In genomic region chr6:144063744-144064401, GRCh38 we compare ENCODE assay signal across 8 cellular contexts. TPM values are rescaled to one million over a fixed set of nuclear protein-coding genes. Genes with fewer than 3 reads are reported as not detected.
DNase-seq lines count a peak whose midpoint lies in the region; ATAC-seq, FAIRE-seq and TF ChIP-seq lines count a peak whose summit lies in the region.

No MANE protein-coding gene starts in this region.

- no peaks in the 10 kb centered on the region for H3K9me3 Mint-ChIP-seq in MCF 10A (ENCODE audit: unreplicated experiment)

- H3K4me2 ChIP-seq in keratinocyte (ENCODE audit: control insufficient read depth, extremely low read depth, insufficient read depth, low read depth, low read length) = peak overlapping the region; percentile 86

- ATAC-seq in HG02840 (IDR thresholded peaks at IDR 0.05; ENCODE audit: low FRiP score, unreplicated experiment) = peak; percentile 74

- peak overlapping the region; percentile 62 for H2AFZ ChIP-seq in keratinocyte (ENCODE audit: control insufficient read depth, low read length)

- POLR2A ChIA-PET in MCF 10A (lab: Yijun Ruan, JAX) = interaction anchor here (0.6 to 1.3 kb wide), 5 partner anchors 9 to 947 kb away, joined by 3 to 5 read pairs (median 3); partner anchors contain the start of genes PLAGL1 and SF3B5

- intact Hi-C loops in MCF 10A (cut with micrococcal nuclease) = no loop called here

- H3K27ac ChIP-seq in keratinocyte (ENCODE audit: control insufficient read depth, insufficient read depth, low read length) = no peak overlapping the region

- DNase-seq in NCI-H1694 (lab: John Stamatoyannopoulos, UW) (peak; percentile 2), NCI-H1694 treated with DMSO at 0.1 percent for 48 hours (lab: John Stamatoyannopoulos, UW) (no peak), NCI-H1417 treated with DMSO at 0.1 percent for 48 hours (lab: John Stamatoyannopoulos, UW) (peak; percentile 47), UCSD-AML1 (lab: John Stamatoyannopoulos, UW; ENCODE audit: unreplicated experiment) (peak; percentile 87), MCF 10A (ENCODE audit: unreplicated experiment) (peak; percentile 42), keratinocyte (ENCODE audit: low read depth, low spot score) (no peak)
- peak; percentile 74 to 84 for DNase-seq in stimulated activated CD4-positive, alpha-beta T cell treated with anti-CD3 and anti-CD28 coated beads, Interleukin-15, amount 100 ng/mL, for 48 hours (ENCODE audit: low read depth in 2 of 2)

- H3K36me3 ChIP-seq in keratinocyte (ENCODE audit: control insufficient read depth in 2 of 2, extremely low read depth in 1 of 2, insufficient read depth in 2 of 2, low read length in 2 of 2) = no peaks in the 10 kb centered on the region

- H3K4me1 Mint-ChIP-seq in MCF 10A (ENCODE audit: insufficient read depth, unreplicated experiment) = no peaks in the 10 kb centered on the region

- peaks cover 45% of the 10 kb centered on the region for H3K27me3 ChIP-seq in keratinocyte (ENCODE audit: control insufficient read depth, extremely low read depth, insufficient read depth, low read length)

- no peak for FAIRE-seq in keratinocyte (lab: Jason Lieb, UNC)

- H4K20me1 ChIP-seq in keratinocyte (ENCODE audit: control insufficient read depth, extremely low read depth, insufficient read depth, low read length) = no peaks in the 10 kb centered on the region

- no peaks in the 10 kb centered on the region for H3K36me3 Mint-ChIP-seq in MCF 10A (ENCODE audit: insufficient read depth, unreplicated experiment)

- H3K9ac ChIP-seq in keratinocyte (ENCODE audit: control insufficient read depth, extremely low read depth, insufficient read depth, low read length) = peak overlapping the region; percentile 22

- peaks cover 37% of the 10 kb centered on the region for H3K27me3 Mint-ChIP-seq in MCF 10A (ENCODE audit: insufficient read depth, unreplicated experiment)

- peaks cover 8% of the 10 kb centered on the region for H3K4me1 ChIP-seq in keratinocyte (ENCODE audit: control insufficient read depth, extremely low read depth, insufficient read depth, low read length)

- peak overlapping the region; percentile 50 to 66 (median 66) for H3K4me3 ChIP-seq in keratinocyte (ENCODE audit: control insufficient read depth in 2 of 3, extremely low read depth in 1 of 3, insufficient read depth in 2 of 3, low read depth in 1 of 3, low read length in 3 of 3)

- CTCF ChIA-PET in MCF 10A (lab: Yijun Ruan, JAX) = interaction anchor here (0.5 to 0.7 kb wide), 4 partner anchors 20 to 704 kb away, joined by 3 to 5 read pairs (median 4); no protein-coding TSS in a partner anchor

- no peaks in the 10 kb centered on the region for H3K9me3 ChIP-seq in keratinocyte (ENCODE audit: control insufficient read depth, low read depth, low read length)

- no TSS peak for BruUV-seq in MCF 10A (replicated peaks; lab: Mats Ljungman, UMichigan)

- H3K9me1 ChIP-seq in keratinocyte (ENCODE audit: control insufficient read depth, extremely low read depth, insufficient read depth, low read length) = no peaks in the 10 kb centered on the region

- no peaks in the 10 kb centered on the region for H3K79me2 ChIP-seq in keratinocyte (ENCODE audit: control insufficient read depth, insufficient read depth, low read length)

- H3K27ac Mint-ChIP-seq in MCF 10A (ENCODE audit: low read depth, unreplicated experiment) = no peak overlapping the region

- dilution Hi-C loops in keratinocyte (cut with MboI; ENCODE audit: extremely low pct_ligation_motif_present, low sequenced_read_pairs) = no loop called here

- TF ChIP-seq CTCF in MCF 10A (IDR thresholded peaks at IDR 0.05; ENCODE audit: unreplicated experiment) (no peak), keratinocyte (optimal IDR thresholded peaks at IDR 0.05 in 1 of 3, IDR thresholded peaks at IDR 0.05 in 1 of 3, conservative IDR thresholded peaks at IDR 0.05 in 1 of 3; ENCODE audit: extremely low read depth in 1 of 3, insufficient read depth in 2 of 3, low read length in 3 of 3) (peak in 2 of 3 experiments; percentile 13 to 38)

- peak overlapping the region; percentile 78 for H3K4me3 Mint-ChIP-seq in MCF 10A (ENCODE audit: unreplicated experiment)

RNA-seq across cellular contexts. Expression of gene SF3B5, which starts 31.5 kb away (rescaled TPM):
- total RNA-seq in MCF 10A (2022) = 211 and 298 TPM in 2 replicates
- 199 to 345 TPM (median 226 TPM) in 3 replicates for polyA plus RNA-seq in keratinocyte
- polyA plus RNA-seq in keratinocyte (2011; ENCODE audit: low read depth) = 28.7 TPM
- 189 and 275 TPM in 2 replicates for polyA plus RNA-seq in keratinocyte (2011; cell fraction: cytosol; rRNA removed)
- 95.3 and 107 TPM in 2 replicates for polyA plus RNA-seq in keratinocyte (2011; cell fraction: nucleus; rRNA removed)
- polyA plus RNA-seq in keratinocyte (2012; ENCODE audit: low replicate concordance) = 144 and 217 TPM in 2 replicates
- polyA minus RNA-seq in keratinocyte = 177 to 317 TPM (median 280 TPM) in 3 replicates
- 227 TPM for polyA minus RNA-seq in keratinocyte (2011; cell fraction: cytosol; rRNA and poly(A)+ RNA removed)
- polyA minus RNA-seq in keratinocyte (2011; cell fraction: nucleus; rRNA and poly(A)+ RNA removed) = 30.8 and 34.5 TPM in 2 replicates

RNA-seq across cellular contexts. Expression of gene PLAGL1, which starts 55.8 kb away (rescaled TPM):
- total RNA-seq in MCF 10A (2022) = 46.4 and 52.1 TPM in 2 replicates
- 5.9 to 10.5 TPM (median 8.9 TPM) in 3 replicates for polyA plus RNA-seq in keratinocyte
- 5.9 TPM for polyA plus RNA-seq in keratinocyte (2011; ENCODE audit: low read depth)
- 7.2 and 9.3 TPM in 2 replicates for polyA plus RNA-seq in keratinocyte (2011; cell fraction: cytosol; rRNA removed)
- polyA plus RNA-seq in keratinocyte (2011; cell fraction: nucleus; rRNA removed) = 28.8 and 36.5 TPM in 2 replicates
- 5.9 and 7.5 TPM in 2 replicates for polyA plus RNA-seq in keratinocyte (2012; ENCODE audit: low replicate concordance)
- 3.7 to 11.5 TPM (median 10.7 TPM) in 3 replicates for polyA minus RNA-seq in keratinocyte
- polyA minus RNA-seq in keratinocyte (2011; cell fraction: cytosol; rRNA and poly(A)+ RNA removed) = 5.2 TPM
- polyA minus RNA-seq in keratinocyte (2011; cell fraction: nucleus; rRNA and poly(A)+ RNA removed) = 9.0 and 17.1 TPM in 2 replicates

Comparison
In these comparisons a context has a peak if more than half of its experiments do, and no peak if none do; other contexts are left out.
1. DNase-seq: peak in NCI-H1694 (single experiment), NCI-H1417 treated with DMSO at 0.1 percent for 48 hours (single experiment), UCSD-AML1 (single experiment), MCF 10A (single experiment) and stimulated activated CD4-positive, alpha-beta T cell treated with anti-CD3 and anti-CD28 coated beads, Interleukin-15, amount 100 ng/mL, for 48 hours (2 of 2); none in NCI-H1694 treated with DMSO at 0.1 percent for 48 hours (single experiment) and keratinocyte (single experiment).